In the genomic region with DNA sequence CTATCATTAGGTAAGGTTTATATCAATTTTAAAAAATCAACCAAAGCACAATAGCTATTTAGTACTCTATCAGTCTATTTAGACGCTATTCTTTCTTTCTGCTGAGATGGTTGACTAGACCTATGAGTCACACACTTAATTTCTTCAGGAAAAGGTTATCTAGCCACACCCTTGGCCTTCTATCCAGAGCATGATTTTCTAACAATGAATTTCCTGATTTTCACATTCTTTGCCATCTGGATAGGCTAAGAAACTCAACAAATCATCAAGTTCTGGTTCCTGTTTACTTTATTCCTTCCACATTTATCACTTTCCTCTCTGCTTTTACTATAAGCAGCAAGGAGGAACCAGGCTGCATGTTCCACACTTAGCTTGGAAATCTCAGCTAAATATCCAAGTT, we compare ENCODE assay signal across 15 cellular contexts. TPM values are rescaled to one million over a fixed set of nuclear protein-coding genes. Genes with fewer than 3 reads are reported as not detected.
A peak's percentile ranks its signal among the peaks of the same experiment; 100 is the strongest.
DNase-seq lines count a peak whose midpoint lies in the region; ATAC-seq, FAIRE-seq and TF ChIP-seq lines count a peak whose summit lies in the region.
"Had no signal": no experiment of that assay in that cellular context is flagged by ENCODE, and none has a peak within 500 bp of the region (broad histone marks: within the 10 kb centered on the region; RNA-seq: fewer than 3 reads in every experiment).

No MANE protein-coding gene starts in this region.

- no peaks in the 10 kb centered on the region for H3K36me3 ChIP-seq in right atrium auricular region
- no peaks in the 10 kb centered on the region for H3K36me3 ChIP-seq in hepatocyte (replicated peaks; ENCODE audit: insufficient read depth, low read depth)
- H3K36me3 ChIP-seq in neural progenitor cell = no peaks in the 10 kb centered on the region
- H3K36me3 ChIP-seq: neutrophil had no signal

- H3K4me1 Mint-ChIP-seq in neural progenitor cell = no peaks in the 10 kb centered on the region

- H3K27ac Mint-ChIP-seq in neural progenitor cell = no peak overlapping the region

- H3K4me3 Mint-ChIP-seq in neural progenitor cell = no peak overlapping the region

- no peaks in the 10 kb centered on the region for H3K27me3 ChIP-seq in right atrium auricular region
- H3K27me3 ChIP-seq in hepatocyte = no peaks in the 10 kb centered on the region
- H3K27me3 ChIP-seq in neural progenitor cell = no peaks in the 10 kb centered on the region
- H3K27me3 ChIP-seq: neutrophil had no signal

- H3K4me2 ChIP-seq in hepatocyte = no peak overlapping the region
- no peak overlapping the region for H3K4me2 ChIP-seq in neural progenitor cell

- no peaks in the 10 kb centered on the region for H3K79me2 ChIP-seq in hepatocyte
- H3K79me2 ChIP-seq in neural progenitor cell (ENCODE audit: low read depth) = no peaks in the 10 kb centered on the region

- H3K4me3 ChIP-seq in right atrium auricular region = no peak overlapping the region
- no peak overlapping the region for H3K4me3 ChIP-seq in hepatocyte
- H3K4me3 ChIP-seq in neural progenitor cell = no peak overlapping the region

- H2AFZ ChIP-seq in hepatocyte (no peak overlapping the region), neural progenitor cell (replicated peaks) (no peak overlapping the region)

- H3K4me1 ChIP-seq in right atrium auricular region (peaks cover 0 to 17% of the 10 kb centered on the region in 2 donors), hepatocyte (ENCODE audit: insufficient read depth) (peaks cover 3% of the 10 kb centered on the region), neural progenitor cell (no peaks in the 10 kb centered on the region)

- H3K27ac ChIP-seq in right atrium auricular region (peak overlapping the region in 1 of 2 donors; percentile 28), hepatocyte (peak overlapping the region; percentile 77), neural progenitor cell (no peak overlapping the region)
- H3K27ac ChIP-seq: neutrophil had no signal

- no peaks in the 10 kb centered on the region for H3K9me3 ChIP-seq in right atrium auricular region
- H3K9me3 ChIP-seq in hepatocyte (ENCODE audit: low read depth) = no peaks in the 10 kb centered on the region
- no peaks in the 10 kb centered on the region for H3K9me3 ChIP-seq in neural progenitor cell (ENCODE audit: low read depth)
- H3K9me3 ChIP-seq: neutrophil had no signal

- no peaks in the 10 kb centered on the region for H3K9me2 ChIP-seq in hepatocyte (replicated peaks; ENCODE audit: insufficient read depth)

- DNase-seq in Right ventricle myocardium inferior (ENCODE audit: missing footprints) = no peak
- DNase-seq in right atrium auricular region (ENCODE audit: low spot score) = no peak
- DNase-seq in astrocyte of the hippocampus (ENCODE audit: low read depth, low spot score) = peak; percentile 31
- DNase-seq in hepatocyte (ENCODE audit: low spot score) = peak; percentile 21
- DNase-seq in urothelium cell line (ENCODE audit: low spot score) = peak; percentile 47
- DNase-seq in cerebellum (ENCODE audit: low spot score) = no peak
- DNase-seq in neural progenitor cell (ENCODE audit: low spot score) = no peak
- DNase-seq: activated naive CD4-positive, alpha-beta T cell; GOT3; NCI-H524 treated with DMSO at 0.1 percent for 48 hours had no signal

- WGBS in hepatocyte (ENCODE audit: low lambda C conversion rate, missing lambda C conversion rate) = 77% methylated on average over 1 of the region's 1 CpG

- no peaks in the 10 kb centered on the region for H3F3A ChIP-seq in neural progenitor cell (ENCODE audit: low read depth)

- H4K20me1 ChIP-seq in hepatocyte (ENCODE audit: insufficient read depth, poor library complexity, severe bottlenecking) (no peaks in the 10 kb centered on the region), neural progenitor cell (ENCODE audit: low read depth) (no peaks in the 10 kb centered on the region)

- no peak for FAIRE-seq in urothelium cell line (lab: Jason Lieb, UNC)
- FAIRE-seq: A204.1, TTC549 had no signal

- no peaks in the 10 kb centered on the region for H3K36me3 Mint-ChIP-seq in neural progenitor cell

- no peak overlapping the region for H3K9ac ChIP-seq in neural progenitor cell

- TF ChIP-seq CTCF in right atrium auricular region (IDR thresholded peaks at IDR 0.05) (no peak), hepatocyte (IDR thresholded peaks at IDR 0.05; ENCODE audit: poor library complexity) (no peak), neural progenitor cell (IDR thresholded peaks at IDR 0.05) (no peak)

- H3K9me3 Mint-ChIP-seq in neural progenitor cell = no peaks in the 10 kb centered on the region

- intact Hi-C loops in Right ventricle myocardium inferior (cut with DNase I) = no loop called here

- ATAC-seq in Right ventricle myocardium inferior (peak; percentile 74), HG03135 (IDR thresholded peaks at IDR 0.05; ENCODE audit: unreplicated experiment) (no peak)

- H3K27me3 Mint-ChIP-seq in neural progenitor cell (ENCODE audit: insufficient read depth, low read depth) = no peaks in the 10 kb centered on the region

RNA-seq across cellular contexts. Expression of a gene that starts 8.1 kb away (rescaled TPM):
- total RNA-seq in Right ventricle myocardium inferior (not detected), right atrium auricular region (not detected), hepatocyte (not detected in 2 replicates), cerebellum (not detected), neural progenitor cell (ENCODE audit: low replicate concordance) (not detected in 2 replicates)
- polyA plus RNA-seq in hepatocyte = not detected in 2 replicates
- total RNA-seq: HT-29 had no signal

Comparison
In these comparisons a context has a peak if more than half of its experiments do, and no peak if none do; other contexts are left out.
1. DNase-seq: peak in astrocyte of the hippocampus (single experiment), hepatocyte (single experiment) and urothelium cell line (single experiment); none in Right ventricle myocardium inferior (single experiment), right atrium auricular region (single experiment), cerebellum (single experiment) and neural progenitor cell (single experiment).